Comparison of ENCODE assay signal across 1 cellular context in genomic region chr5:170565077-170565476, GRCh38.
TF ChIP-seq lines count a peak whose summit lies in the region.

No MANE protein-coding gene starts in this region.

TF ChIP-seq in H1, 55 proteins besides CTCF, POLR2A, EP300 and RAD21 (continued from another document):
- TF ChIP-seq CHD1 (IDR thresholded peaks at IDR 0.05; ENCODE audit: low read depth, low read length) (no peak), RBBP5 (IDR thresholded peaks at IDR 0.05; ENCODE audit: borderline replicate concordance, low read depth, low read length) (no peak), SP4 (IDR thresholded peaks at IDR 0.05; ENCODE audit: low read length) (no peak), POLR2AphosphoS5 (IDR thresholded peaks at IDR 0.05; ENCODE audit: low read depth, low read length) (no peak), BRCA1 (IDR thresholded peaks at IDR 0.05; ENCODE audit: low read depth, low read length) (no peak), SP1 (IDR thresholded peaks at IDR 0.05; ENCODE audit: low read depth, low read length) (no peak), SP2 (IDR thresholded peaks at IDR 0.05; ENCODE audit: low read length) (no peak), HDAC2 (IDR thresholded peaks at IDR 0.05; ENCODE audit: borderline replicate concordance in 1 of 2, low read depth in 2 of 2, low read length in 2 of 2) (no peak)
